Comparison of ENCODE assay signal across 11 cellular contexts in genomic region chr15:31332681-31333071, GRCh38. TPM values are rescaled to one million over a fixed set of nuclear protein-coding genes. Genes with fewer than 3 reads are reported as not detected.
A peak's percentile ranks its signal among the peaks of the same experiment; 100 is the strongest.
DNase-seq lines count a peak whose midpoint lies in the region; ATAC-seq and TF ChIP-seq lines count a peak whose summit lies in the region.
"Had no signal": no experiment of that assay in that cellular context is flagged by ENCODE, and none has a peak within 500 bp of the region (broad histone marks: within the 10 kb centered on the region; RNA-seq: fewer than 3 reads in every experiment).

No MANE protein-coding gene starts in this region.

- no peak for TF ChIP-seq POLR2A in esophagus squamous epithelium (IDR thresholded peaks at IDR 0.05)

- peaks cover 63 to 94% (median 73%) of the 10 kb centered on the region in 3 donors for H3K4me1 ChIP-seq in esophagus squamous epithelium
- H3K4me1 ChIP-seq in mucosa of descending colon (ENCODE audit: low read depth): peaks cover 64% of the 10 kb centered on the region

- no peaks in the 10 kb centered on the region for H3K9me3 Mint-ChIP-seq in activated CD4-positive, alpha-beta T cell treated with anti-CD3 and anti-CD28 coated beads for 36 hours (ENCODE audit: low read depth)
- H3K9me3 Mint-ChIP-seq in stimulated activated naive B cell treated with anti-CD40 and anti-IgM and Interleukin-4, amounts not matched to agents 10 μg/mL and 1 μg/mL and 100 μg/mL, for 72 hours: no peaks in the 10 kb centered on the region

- peaks cover 31% of the 10 kb centered on the region for H3K36me3 Mint-ChIP-seq in activated CD4-positive, alpha-beta T cell treated with anti-CD3 and anti-CD28 coated beads for 36 hours (ENCODE audit: low read depth)
- H3K36me3 Mint-ChIP-seq in stimulated activated naive B cell treated with anti-CD40 and anti-IgM and Interleukin-4, amounts not matched to agents 10 μg/mL and 1 μg/mL and 100 μg/mL, for 72 hours: peaks cover 21 to 43% of the 10 kb centered on the region in 2 donors

- H3K27me3 Mint-ChIP-seq in activated CD4-positive, alpha-beta T cell treated with anti-CD3 and anti-CD28 coated beads for 36 hours: no peaks in the 10 kb centered on the region
- no peaks in the 10 kb centered on the region for H3K27me3 Mint-ChIP-seq in stimulated activated naive B cell treated with anti-CD40 and anti-IgM and Interleukin-4, amounts not matched to agents 10 μg/mL and 1 μg/mL and 100 μg/mL, for 72 hours

- H3K36me3 ChIP-seq in SK-N-MC (ENCODE audit: insufficient read depth, low read length): no peaks in the 10 kb centered on the region
- H3K36me3 ChIP-seq in esophagus squamous epithelium: peaks cover 0 to 6% (median 0%) of the 10 kb centered on the region in 3 donors
- no peaks in the 10 kb centered on the region for H3K36me3 ChIP-seq in mucosa of descending colon (ENCODE audit: low read depth)

- TF ChIP-seq CTCF in esophagus squamous epithelium (IDR thresholded peaks at IDR 0.05) (no peak), mucosa of descending colon (IDR thresholded peaks at IDR 0.05) (no peak)

- H3K27ac ChIP-seq in SK-N-MC: peak overlapping the region; percentile 47; the same call in 1 of the 2 replicates
- H3K27ac ChIP-seq in esophagus squamous epithelium: peak overlapping the region in 3 of 4 donors; percentile 25 to 100 (median 48)
- H3K27ac ChIP-seq: SJSA1 had no signal

- intact Hi-C loops in activated CD4-positive, alpha-beta T cell treated with anti-CD3 and anti-CD28 coated beads for 36 hours (cut with DNase I, micrococcal nuclease): no loop called here
- intact Hi-C loops in esophagus squamous epithelium (cut with DNase I) (loop anchor here (10.0 kb wide), 1 partner anchor 152 kb away; no protein-coding TSS in a partner anchor), mucosa of descending colon (cut with DNase I, micrococcal nuclease) (loop anchor here in 1 of 2 donors (10.0 kb wide), 1 partner anchor 62 kb away; no protein-coding TSS in a partner anchor)

- no peak for ATAC-seq in activated CD4-positive, alpha-beta T cell treated with anti-CD3 and anti-CD28 coated beads for 36 hours
- ATAC-seq in stimulated activated naive B cell treated with anti-CD40 and anti-IgM and Interleukin-4, amounts not matched to agents 10 μg/mL and 1 μg/mL and 100 μg/mL, for 72 hours (replicated peaks): no peak
- no peak for ATAC-seq in mucosa of descending colon

- H3K4me1 Mint-ChIP-seq in activated CD4-positive, alpha-beta T cell treated with anti-CD3 and anti-CD28 coated beads for 36 hours: peaks cover 88% of the 10 kb centered on the region
- peaks cover 67 to 81% of the 10 kb centered on the region in 2 donors for H3K4me1 Mint-ChIP-seq in stimulated activated naive B cell treated with anti-CD40 and anti-IgM and Interleukin-4, amounts not matched to agents 10 μg/mL and 1 μg/mL and 100 μg/mL, for 72 hours

- H3K27ac Mint-ChIP-seq in activated CD4-positive, alpha-beta T cell treated with anti-CD3 and anti-CD28 coated beads for 36 hours: peak overlapping the region; percentile 79
- H3K27ac Mint-ChIP-seq in stimulated activated naive B cell treated with anti-CD40 and anti-IgM and Interleukin-4, amounts not matched to agents 10 μg/mL and 1 μg/mL and 100 μg/mL, for 72 hours: no peak overlapping the region

- H3K9ac ChIP-seq in SK-N-MC (ENCODE audit: insufficient read length): no peak overlapping the region

- CTCF ChIA-PET in activated CD4-positive, alpha-beta T cell treated with anti-CD3 and anti-CD28 coated beads for 36 hours (lab: Charles Lee): interaction anchor here (0.7 to 1.5 kb wide), 2 partner anchors 33 to 155 kb away, joined by 3 to 6 read pairs; no protein-coding TSS in a partner anchor

- POLR2A ChIA-PET in activated CD4-positive, alpha-beta T cell treated with anti-CD3 and anti-CD28 coated beads for 36 hours (lab: Charles Lee): interaction anchor here (0.6 kb wide), 1 partner anchor 10 kb away, joined by 3 read pairs; no protein-coding TSS in a partner anchor

- H3K9me3 ChIP-seq in SK-N-MC (ENCODE audit: low read depth, low read length) (no peaks in the 10 kb centered on the region), esophagus squamous epithelium (no peaks in the 10 kb centered on the region), mucosa of descending colon (no peaks in the 10 kb centered on the region)
- H3K9me3 ChIP-seq: SJSA1 had no signal

- WGBS in esophagus squamous epithelium, 2 donors: 92% methylated on average over 1 of the region's 1 CpG

- H3K4me3 Mint-ChIP-seq in activated CD4-positive, alpha-beta T cell treated with anti-CD3 and anti-CD28 coated beads for 36 hours: peak overlapping the region; percentile 97
- peak overlapping the region; percentile 59 to 62 for H3K4me3 Mint-ChIP-seq in stimulated activated naive B cell treated with anti-CD40 and anti-IgM and Interleukin-4, amounts not matched to agents 10 μg/mL and 1 μg/mL and 100 μg/mL, for 72 hours

- DNase-seq in activated CD4-positive, alpha-beta T cell treated with anti-CD3 and anti-CD28 coated beads for 36 hours: no peak
- DNase-seq in activated CD4-positive, alpha-beta T cell treated with anti-CD3 and anti-CD28 coated beads, Interleukin-2, amount 50 U/mL, for 48 hours: no peak
- DNase-seq in SK-N-MC (ENCODE audit: low read depth, low spot score): no peak
- DNase-seq in esophagus squamous epithelium (lab: John Stamatoyannopoulos, UW): no peak
- no peak for DNase-seq in stimulated activated naive B cell treated with anti-CD40 and anti-IgM and Interleukin-4, amounts not matched to agents 10 μg/mL and 1 μg/mL and 100 μg/mL, for 72 hours
- DNase-seq in mucosa of descending colon: no peak
- DNase-seq in NCI-H510A (lab: John Stamatoyannopoulos, UW): no peak
- no peak for DNase-seq in activated CD4-positive, CD25-positive, alpha-beta regulatory T cell treated with anti-CD3 and anti-CD28 coated beads, Interleukin-2, amount 50 U/mL, for 72 hours
- DNase-seq: NCI-H1105, NCI-H526 treated with DMSO at 0.1 percent for 48 hours had no signal

- 0 out of 2 replicates have a peak overlapping the region, but pooled peaks have one; percentile 25 for H3K4me3 ChIP-seq in SK-N-MC
- H3K4me3 ChIP-seq in esophagus squamous epithelium: no peak overlapping the region
- no peak overlapping the region for H3K4me3 ChIP-seq in mucosa of descending colon
- H3K4me3 ChIP-seq: SJSA1 had no signal

- H3K27me3 ChIP-seq in esophagus squamous epithelium: no peaks in the 10 kb centered on the region
- H3K27me3 ChIP-seq: SJSA1 had no signal

RNA-seq across cellular contexts. Expression of gene KLF13, which starts 6.0 kb away (rescaled TPM):
- total RNA-seq in activated CD4-positive, alpha-beta T cell treated with anti-CD3 and anti-CD28 coated beads for 36 hours: 100 to 1,000 TPM; 147 to 212 TPM
- 10 to 100 TPM; 16.4 to 54.6 (median 41.8) TPM for total RNA-seq in esophagus squamous epithelium
- total RNA-seq in mucosa of descending colon: 100 to 1,000 TPM in 1 of 3 donors, 10 to 100 TPM in 2; 72.4 to 107 (median 91.2) TPM
